In genomic region chr14:70265422-70265821, GRCh38 we compare ENCODE assay signal across 30 cellular contexts.
"Had no signal": no experiment of that assay in that cellular context is flagged by ENCODE, and none has a peak within 500 bp of the region (broad histone marks: within the 10 kb centered on the region; RNA-seq: fewer than 3 reads in every experiment).

No MANE protein-coding gene starts in this region.

- H3K36me3 ChIP-seq: left lung, pancreas, prostate gland, spleen, tibial nerve, uterus had no signal

- H3K9me3 ChIP-seq: left lung, pancreas, prostate gland, spleen, tibial nerve, uterus had no signal

- DNase-seq: hippocampal formation; kidney glomerular epithelial cell; left cardiac atrium; left lung; mesendoderm; naive thymus-derived CD8-positive, alpha-beta T cell; nucleus accumbens; pancreas; posterior cingulate gyrus; retina; right cardiac atrium; spleen; stimulated activated CD4-positive, alpha-beta T cell treated with anti-CD3 and anti-CD28 coated beads, Interleukin-1b, Interleukin-23, amount 100 ng/mL, for 48 hours; stimulated activated CD4-positive, alpha-beta T cell treated with anti-CD3 and anti-CD28 coated beads, Interleukin-2, amount 100 ng/mL, for 48 hours; stimulated activated CD4-positive, alpha-beta T cell treated with anti-CD3 and anti-CD28 coated beads, Interleukin-4, amount 100 ng/mL, for 4 hours; stimulated activated CD8-positive, alpha-beta memory T cell treated with anti-CD3 and anti-CD28 coated beads, Interleukin-4, amount 100 ng/mL, for 48 hours; stimulated activated naive CD4-positive, alpha-beta T cell treated with Interleukin-2 at 50 U/mL for 16 hours; stimulated activated naive CD8-positive, alpha-beta T cell treated with anti-CD3 and anti-CD28 coated beads, Interleukin-15, amount 100 ng/mL, for 72 hours; substantia nigra; uterus had no signal

- H3K36me3 Mint-ChIP-seq: mesothelial cell of epicardium; stimulated activated memory B cell treated with anti-CD40 and anti-IgM and Interleukin-4, amounts not matched to agents 10 μg/mL and 1 μg/mL and 100 μg/mL, for 72 hours; type B pancreatic cell had no signal

- H3K4me1 Mint-ChIP-seq: mesothelial cell of epicardium; naive thymus-derived CD8-positive, alpha-beta T cell; nephron; neural crest cell; stimulated activated memory B cell treated with anti-CD40 and anti-IgM and Interleukin-4, amounts not matched to agents 10 μg/mL and 1 μg/mL and 100 μg/mL, for 72 hours; stimulated activated naive CD8-positive, alpha-beta T cell treated with anti-CD3 and anti-CD28 coated beads, Interleukin-15, amount 100 ng/mL, for 72 hours had no signal

- H3K9me3 Mint-ChIP-seq: mesothelial cell of epicardium; naive thymus-derived CD8-positive, alpha-beta T cell; nephron; neural crest cell; stimulated activated memory B cell treated with anti-CD40 and anti-IgM and Interleukin-4, amounts not matched to agents 10 μg/mL and 1 μg/mL and 100 μg/mL, for 72 hours; stimulated activated naive CD8-positive, alpha-beta T cell treated with anti-CD3 and anti-CD28 coated beads, Interleukin-15, amount 100 ng/mL, for 72 hours; type B pancreatic cell had no signal

- ATAC-seq: left cardiac atrium; left lung; naive thymus-derived CD8-positive, alpha-beta T cell; pancreas; right cardiac atrium; sciatic nerve; stimulated activated memory B cell treated with anti-CD40 and anti-IgM and Interleukin-4, amounts not matched to agents 10 μg/mL and 1 μg/mL and 100 μg/mL, for 72 hours; stimulated activated naive CD8-positive, alpha-beta T cell treated with anti-CD3 and anti-CD28 coated beads, Interleukin-15, amount 100 ng/mL, for 72 hours had no signal

- H3K27ac Mint-ChIP-seq: mesothelial cell of epicardium; naive thymus-derived CD8-positive, alpha-beta T cell; nephron; stimulated activated memory B cell treated with anti-CD40 and anti-IgM and Interleukin-4, amounts not matched to agents 10 μg/mL and 1 μg/mL and 100 μg/mL, for 72 hours; stimulated activated naive CD8-positive, alpha-beta T cell treated with anti-CD3 and anti-CD28 coated beads, Interleukin-15, amount 100 ng/mL, for 72 hours; type B pancreatic cell had no signal

- H3K4me3 Mint-ChIP-seq: mesothelial cell of epicardium; naive thymus-derived CD8-positive, alpha-beta T cell; nephron; neural crest cell; stimulated activated memory B cell treated with anti-CD40 and anti-IgM and Interleukin-4, amounts not matched to agents 10 μg/mL and 1 μg/mL and 100 μg/mL, for 72 hours; stimulated activated naive CD8-positive, alpha-beta T cell treated with anti-CD3 and anti-CD28 coated beads, Interleukin-15, amount 100 ng/mL, for 72 hours; type B pancreatic cell had no signal

- H3K4me1 ChIP-seq: left lung, pancreas, prostate gland, spleen, tibial nerve, uterus had no signal

- H3K4me3 ChIP-seq: left lung, lung, pancreas, prostate gland, skin epidermis, spleen, tibial nerve, uterus had no signal
